8 cellular contexts compared by ENCODE assay signal in genomic region chr5:32231929-32232328, GRCh38. TPM values are rescaled to one million over a fixed set of nuclear protein-coding genes. Genes with fewer than 3 reads are reported as not detected.
DNase-seq lines count a peak whose midpoint lies in the region; ATAC-seq and TF ChIP-seq lines count a peak whose summit lies in the region.

No MANE protein-coding gene starts in this region.

- DNase-seq in KBM-7 (peak; percentile 65), sigmoid colon (no peak), COR-L47 (lab: John Stamatoyannopoulos, UW) (no peak), DMS153 (lab: John Stamatoyannopoulos, UW) (no peak), SHP77 (lab: John Stamatoyannopoulos, UW) (no peak), NCI-H526 treated with DMSO at 0.1 percent for 48 hours (lab: John Stamatoyannopoulos, UW) (no peak)
- no peak for DNase-seq in effector memory CD8-positive, alpha-beta T cell

- no peaks in the 10 kb centered on the region for H3K9me3 Mint-ChIP-seq in effector memory CD8-positive, alpha-beta T cell

- intact Hi-C loops in sigmoid colon (cut with DNase I) = loop anchor here (2.0 to 5.0 kb wide), 5 partner anchors 81 to 380 kb away; partner anchors contain the start of genes MTMR12 and SUB1

- 64 to 68% methylated on average over 8 of the region's 8 CpGs for WGBS in sigmoid colon, 2 donors

- ATAC-seq in GM18907 (IDR thresholded peaks at IDR 0.05; ENCODE audit: unreplicated experiment) = peak; percentile 29
- ATAC-seq in effector memory CD8-positive, alpha-beta T cell (replicated peaks) = no peak

- H3K27me3 Mint-ChIP-seq in effector memory CD8-positive, alpha-beta T cell = no peaks in the 10 kb centered on the region

- H3K4me1 Mint-ChIP-seq in effector memory CD8-positive, alpha-beta T cell (ENCODE audit: low read depth in 2 of 2) = peaks cover 5 to 12% of the 10 kb centered on the region in 2 donors

- peaks cover 0 to 42% (median 35%) of the 10 kb centered on the region in 4 donors for H3K4me1 ChIP-seq in sigmoid colon

- no peak for TF ChIP-seq POLR2A in sigmoid colon (IDR thresholded peaks at IDR 0.05)

- peak overlapping the region; percentile 77 to 96 for H3K27ac Mint-ChIP-seq in effector memory CD8-positive, alpha-beta T cell

- no peak for TF ChIP-seq CTCF in sigmoid colon (IDR thresholded peaks at IDR 0.05)

- peaks cover 0 to 49% (median 13%) of the 10 kb centered on the region in 4 donors for H3K36me3 ChIP-seq in sigmoid colon

- no peak overlapping the region for H3K4me3 ChIP-seq in sigmoid colon

- H3K27me3 ChIP-seq in sigmoid colon = no peaks in the 10 kb centered on the region

- H3K9me3 ChIP-seq in sigmoid colon = no peaks in the 10 kb centered on the region

- in situ Hi-C loops in KBM-7 (cut with MboI; ENCODE audit: low pct_unique_long_range_greater_than_20kb, low sequenced_read_pairs) = no loop called here

- H3K27ac ChIP-seq in sigmoid colon = peak overlapping the region; percentile 70 to 76 (median 74)

- H3K36me3 Mint-ChIP-seq in effector memory CD8-positive, alpha-beta T cell (ENCODE audit: insufficient read depth) = peaks cover 42% of the 10 kb centered on the region

- no peak overlapping the region for H3K4me3 Mint-ChIP-seq in effector memory CD8-positive, alpha-beta T cell

- no peak for TF ChIP-seq EP300 in sigmoid colon (IDR thresholded peaks at IDR 0.05)

RNA-seq across cellular contexts. Expression of gene GOLPH3, which starts 57.8 kb away (rescaled TPM):
- 100 to 1,000 TPM; 170 to 247 (median 192) TPM for total RNA-seq in sigmoid colon
- 100 to 1,000 TPM in 1 of 3 donors, 10 to 100 TPM in 2; 63.6 to 127 (median 94.3) TPM for polyA plus RNA-seq in sigmoid colon
